In genomic region chr13:106911020-106911419, GRCh38 we compare ENCODE assay signal across 25 cellular contexts.
A peak's percentile ranks its signal among the peaks of the same experiment; 100 is the strongest.
DNase-seq lines count a peak whose midpoint lies in the region; ATAC-seq, FAIRE-seq and TF ChIP-seq lines count a peak whose summit lies in the region.
"Had no signal": no experiment of that assay in that cellular context is flagged by ENCODE, and none has a peak within 500 bp of the region (broad histone marks: within the 10 kb centered on the region; RNA-seq: fewer than 3 reads in every experiment).

No MANE protein-coding gene starts in this region.

- no peak for TF ChIP-seq RAD21 in H1 (IDR thresholded peaks at IDR 0.05 in 1 of 2, conservative IDR thresholded peaks at IDR 0.05 in 1 of 2; ENCODE audit: low read depth in 2 of 2, low read length in 2 of 2)

- no peak overlapping the region for H3K4me2 ChIP-seq in H1 (ENCODE audit: insufficient read depth in 1 of 2, low read depth in 2 of 2, low read length in 2 of 2)
- H3K4me2 ChIP-seq: A549, GM23338 had no signal

- no peaks in the 10 kb centered on the region for H3K79me2 ChIP-seq in H1 (ENCODE audit: control insufficient read depth in 1 of 2, insufficient read depth in 2 of 2, low read length in 2 of 2)

- H4K5ac ChIP-seq in H1 (ENCODE audit: insufficient read length, low read depth, low read length), result no peak overlapping the region

- no peak overlapping the region for H2AFZ ChIP-seq in H1 (ENCODE audit: low read length)
- H2AFZ ChIP-seq: GM23338 had no signal

- peak; percentile 61 for ATAC-seq in activated CD4-positive, alpha-beta T cell treated with anti-CD3 and anti-CD28 coated beads for 36 hours
- ATAC-seq in GM18873 (IDR thresholded peaks at IDR 0.05; ENCODE audit: low FRiP score, unreplicated experiment), result no peak
- ATAC-seq in GM18861 (IDR thresholded peaks at IDR 0.05; ENCODE audit: unreplicated experiment), result no peak
- ATAC-seq: A549, GM12878, GM23338, HCT116, HepG2 had no signal

- H3K23ac ChIP-seq in H1 (ENCODE audit: insufficient read length), result no peak overlapping the region

- H3K27ac Mint-ChIP-seq in activated CD4-positive, alpha-beta T cell treated with anti-CD3 and anti-CD28 coated beads for 36 hours, result no peak overlapping the region
- H3K27ac Mint-ChIP-seq in activated CD4-positive, alpha-beta T cell treated with anti-CD3 and anti-CD28 coated beads, Interleukin-2, amount 10 ng/mL, durations not matched to agents 7 days and 5 days, result no peak overlapping the region
- H3K27ac Mint-ChIP-seq: CD4-positive, CD25-positive, alpha-beta regulatory T cell; GM23338; HFFc6; IgD-negative memory B cell had no signal

- POLR2A ChIA-PET in activated CD4-positive, alpha-beta T cell treated with anti-CD3 and anti-CD28 coated beads for 36 hours (lab: Charles Lee), result no interaction called here
- POLR2A ChIA-PET in activated CD4-positive, alpha-beta T cell treated with anti-CD3 and anti-CD28 coated beads, Interleukin-2, amount 10 ng/mL, durations not matched to agents 7 days and 5 days (lab: Charles Lee), result no interaction called here
- POLR2A ChIA-PET in H1 (lab: Charles Lee; ENCODE audit: partially characterized antibody), result no interaction called here

- no peak overlapping the region for H3K27ac ChIP-seq in H1 (ENCODE audit: low read depth, low read length)
- H3K27ac ChIP-seq: 22Rv1, A549 had no signal

- no peaks in the 10 kb centered on the region for H3K23me2 ChIP-seq in H1 (ENCODE audit: low read depth, low read length)

- H3K79me1 ChIP-seq in H1 (ENCODE audit: low read depth, low read length), result no peaks in the 10 kb centered on the region

- H2BK120ac ChIP-seq in H1 (replicated peaks; ENCODE audit: low read depth, low read length), result no peak overlapping the region

- H2BK20ac ChIP-seq in H1 (ENCODE audit: low read length), result no peak overlapping the region

- no peak overlapping the region for H3K56ac ChIP-seq in H1 (replicated peaks; ENCODE audit: insufficient read length, low read depth, low read length)

- CTCF ChIA-PET in activated CD4-positive, alpha-beta T cell treated with anti-CD3 and anti-CD28 coated beads for 36 hours (lab: Charles Lee), result no interaction called here
- CTCF ChIA-PET in activated CD4-positive, alpha-beta T cell treated with anti-CD3 and anti-CD28 coated beads, Interleukin-2, amount 10 ng/mL, durations not matched to agents 7 days and 5 days (lab: Charles Lee), result no interaction called here
- CTCF ChIA-PET in H1 (lab: Charles Lee; ENCODE audit: partially characterized antibody), result interaction anchor here (0.9 to 1.4 kb wide), 3 partner anchors 12 to 31 kb away, joined by 3 to 4 read pairs (median 3); no protein-coding TSS in a partner anchor

- H3K36me3 Mint-ChIP-seq in activated CD4-positive, alpha-beta T cell treated with anti-CD3 and anti-CD28 coated beads for 36 hours (ENCODE audit: low read depth), result no peaks in the 10 kb centered on the region
- H3K36me3 Mint-ChIP-seq in activated CD4-positive, alpha-beta T cell treated with anti-CD3 and anti-CD28 coated beads, Interleukin-2, amount 10 ng/mL, durations not matched to agents 7 days and 5 days (ENCODE audit: low read depth), result no peaks in the 10 kb centered on the region
- H3K36me3 Mint-ChIP-seq: CD4-positive, CD25-positive, alpha-beta regulatory T cell; CD8-positive, alpha-beta memory T cell; IgD-negative memory B cell had no signal

- no peaks in the 10 kb centered on the region for H3K36me3 ChIP-seq in H1 (ENCODE audit: control insufficient read depth in 2 of 4, insufficient read depth in 4 of 4, low read length in 3 of 4)

- H2BK15ac ChIP-seq in H1 (ENCODE audit: low read length), result no peak overlapping the region

- no peak overlapping the region for H3K18ac ChIP-seq in H1 (ENCODE audit: extremely low read depth, low read length)

- WGBS in H1 (ENCODE audit: extremely low coverage in 1 of 2, insufficient coverage in 1 of 2, insufficient read length in 1 of 2, insufficient replicate concordance in 2 of 2, low coverage in 1 of 2, low lambda C conversion rate in 2 of 2, missing lambda C conversion rate in 1 of 2), 2 experiments, result 80% methylated on average over 5 of the region's 5 CpGs; no CpG with 5 or more reads in 1 of the 2 experiments

- no peak overlapping the region for H4K8ac ChIP-seq in H1 (ENCODE audit: extremely low read depth, insufficient read depth, low read length)

- H3K14ac ChIP-seq in H1 (ENCODE audit: insufficient read length), result no peak overlapping the region

- no peaks in the 10 kb centered on the region for H3K9me3 ChIP-seq in H1 (ENCODE audit: insufficient read depth in 2 of 2, low read depth in 1 of 2, low read length in 1 of 2)
- H3K9me3 ChIP-seq: A549 had no signal

- no peak overlapping the region for H4K91ac ChIP-seq in H1 (replicated peaks; ENCODE audit: insufficient read length, low read length)

- no peak overlapping the region for H3K4me3 ChIP-seq in H1 (ENCODE audit: extremely low read depth in 1 of 4, insufficient read depth in 2 of 4, low read depth in 3 of 4, low read length in 4 of 4)
- H3K4me3 ChIP-seq: A549, GM12878, GM23338 had no signal

- H4K20me1 ChIP-seq in H1 (replicated peaks in 1 of 2; ENCODE audit: control insufficient read depth in 1 of 2, insufficient read depth in 2 of 2, low read length in 2 of 2), result no peaks in the 10 kb centered on the region

- no peak overlapping the region for H3K4me3 Mint-ChIP-seq in activated CD4-positive, alpha-beta T cell treated with anti-CD3 and anti-CD28 coated beads for 36 hours
- no peak overlapping the region for H3K4me3 Mint-ChIP-seq in activated CD4-positive, alpha-beta T cell treated with anti-CD3 and anti-CD28 coated beads, Interleukin-2, amount 10 ng/mL, durations not matched to agents 7 days and 5 days
- H3K4me3 Mint-ChIP-seq: CD8-positive, alpha-beta memory T cell; GM23338; HFFc6 had no signal

- no peak overlapping the region for H3K4ac ChIP-seq in H1 (replicated peaks; ENCODE audit: insufficient read length, low read depth, low read length)

- TF ChIP-seq EP300 in H1 (IDR thresholded peaks at IDR 0.05; ENCODE audit: borderline replicate concordance in 1 of 2, low read depth in 2 of 2, low read length in 2 of 2), result no peak

- no peak overlapping the region for H2BK5ac ChIP-seq in H1 (ENCODE audit: low read depth, low read length)

- no peaks in the 10 kb centered on the region for H3K9me3 Mint-ChIP-seq in activated CD4-positive, alpha-beta T cell treated with anti-CD3 and anti-CD28 coated beads for 36 hours (ENCODE audit: low read depth)
- no peaks in the 10 kb centered on the region for H3K9me3 Mint-ChIP-seq in activated CD4-positive, alpha-beta T cell treated with anti-CD3 and anti-CD28 coated beads, Interleukin-2, amount 10 ng/mL, durations not matched to agents 7 days and 5 days
- H3K9me3 Mint-ChIP-seq: GM23338, HFFc6 had no signal

- no peak for TF ChIP-seq CTCF in H1 (IDR thresholded peaks at IDR 0.05; ENCODE audit: control extremely low read depth in 1 of 3, insufficient read depth in 1 of 3, low read depth in 1 of 3, low read length in 3 of 3)

- peaks cover 2 to 12% (median 6%) of the 10 kb centered on the region in 4 experiments for H3K4me1 ChIP-seq in H1 (replicated peaks in 1 of 4; ENCODE audit: control insufficient read depth in 3 of 4, insufficient read depth in 4 of 4, low read length in 3 of 4)
- H3K4me1 ChIP-seq: A549 had no signal

- no peak overlapping the region for H3K9ac ChIP-seq in H1 (replicated peaks in 1 of 4; ENCODE audit: extremely low read depth in 1 of 4, low read depth in 3 of 4, low read length in 3 of 4)

- intact Hi-C loops in activated CD4-positive, alpha-beta T cell treated with anti-CD3 and anti-CD28 coated beads for 36 hours (cut with DNase I, micrococcal nuclease), result loop anchor here in 1 of 2 experiments (10.0 kb wide), 1 partner anchor 286 kb away; no protein-coding TSS in a partner anchor

- no peak for TF ChIP-seq POLR2A in H1 (IDR thresholded peaks at IDR 0.05; ENCODE audit: control extremely low read depth in 1 of 2, low read depth in 2 of 2, low read length in 2 of 2)

- H3K27me3 Mint-ChIP-seq in activated CD4-positive, alpha-beta T cell treated with anti-CD3 and anti-CD28 coated beads for 36 hours, result peaks cover 16% of the 10 kb centered on the region
- peaks cover 2% of the 10 kb centered on the region for H3K27me3 Mint-ChIP-seq in activated CD4-positive, alpha-beta T cell treated with anti-CD3 and anti-CD28 coated beads, Interleukin-2, amount 10 ng/mL, durations not matched to agents 7 days and 5 days
- H3K27me3 Mint-ChIP-seq: IgD-negative memory B cell had no signal

- peak overlapping the region; percentile 14; the same call in 1 of the 2 replicates for H2BK12ac ChIP-seq in H1 (ENCODE audit: low read depth, low read length)

- peaks cover 3% of the 10 kb centered on the region for H3K4me1 Mint-ChIP-seq in activated CD4-positive, alpha-beta T cell treated with anti-CD3 and anti-CD28 coated beads for 36 hours
- H3K4me1 Mint-ChIP-seq in activated CD4-positive, alpha-beta T cell treated with anti-CD3 and anti-CD28 coated beads, Interleukin-2, amount 10 ng/mL, durations not matched to agents 7 days and 5 days, result no peaks in the 10 kb centered on the region
- H3K4me1 Mint-ChIP-seq: CD4-positive, CD25-positive, alpha-beta regulatory T cell had no signal

- no peak for FAIRE-seq in H1 (lab: Jason Lieb, UNC)
- FAIRE-seq: A549, GM12878, HepG2 had no signal

- H3K27me3 ChIP-seq in H1 (replicated peaks in 1 of 4; ENCODE audit: control insufficient read depth in 3 of 4, extremely low read depth in 1 of 4, insufficient read depth in 3 of 4, low read length in 3 of 4), result no peaks in the 10 kb centered on the region

- no peak overlapping the region for H2AK5ac ChIP-seq in H1 (ENCODE audit: low read depth, low read length)

- DNase-seq in activated CD4-positive, alpha-beta T cell treated with anti-CD3 and anti-CD28 coated beads for 36 hours, result no peak
- no peak for DNase-seq in activated CD4-positive, alpha-beta T cell treated with anti-CD3 and anti-CD28 coated beads, Interleukin-2, amount 10 ng/mL, durations not matched to agents 7 days and 5 days
- DNase-seq in HT1080 (ENCODE audit: low read depth), result peak; percentile 7
- no peak for DNase-seq in H1 (ENCODE audit: low read depth in 1 of 2, low spot score in 2 of 2)
- no peak for DNase-seq in stimulated activated CD4-positive, alpha-beta T cell treated with anti-CD3 and anti-CD28 coated beads, Interleukin-12 subunit alpha, Interleukin-12 subunit beta, amount 100 ng/mL, for 4 hours
- DNase-seq: AML-193; C1 segment of cervical spinal cord; CD4-positive, CD25-positive, alpha-beta regulatory T cell; CD8-positive, alpha-beta memory T cell; COR-L47; DMS 273 treated with DMSO at 0.1 percent for 48 hours; DND-41; EL; H7; HFFc6; Karpas-422 had no signal

TF ChIP-seq in H1, 55 proteins besides CTCF, POLR2A, EP300 and RAD21 (continues in another document):
- TF ChIP-seq RFX5 (IDR thresholded peaks at IDR 0.05; ENCODE audit: borderline replicate concordance, low read depth, low read length) (no peak), SP1 (IDR thresholded peaks at IDR 0.05; ENCODE audit: low read depth, low read length) (no peak), USF2 (IDR thresholded peaks at IDR 0.05; ENCODE audit: low read length) (no peak)
